In genomic region chr18:13268746-13269285, GRCh38 we compare ENCODE assay signal across 15 cellular contexts. TPM values are rescaled to one million over a fixed set of nuclear protein-coding genes. Genes with fewer than 3 reads are reported as not detected.
DNase-seq lines count a peak whose midpoint lies in the region; ATAC-seq and TF ChIP-seq lines count a peak whose summit lies in the region.
"Had no signal": no experiment of that assay in that cellular context is flagged by ENCODE, and none has a peak within 500 bp of the region (broad histone marks: within the 10 kb centered on the region; RNA-seq: fewer than 3 reads in every experiment).

No MANE protein-coding gene starts in this region.

- H3K4me3 ChIP-seq in AG10803 (ENCODE audit: low read length) (no peak overlapping the region), NT2/D1 (ENCODE audit: insufficient read length, low read depth) (no peak overlapping the region)

- TF ChIP-seq CTCF in AG10803 (conservative IDR thresholded peaks at IDR 0.05; ENCODE audit: low read length), result no peak
- TF ChIP-seq CTCF in osteocyte (IDR thresholded peaks at IDR 0.05), result no peak

- H3K27ac Mint-ChIP-seq in dendritic cell treated with granulocyte-macrophage colony-stimulating factor and Interleukin-4, amounts not matched to agents 40 ng/mL and 50 ng/mL, for 4 days, result peak overlapping the region; percentile 85
- peak overlapping the region; percentile 43 for H3K27ac Mint-ChIP-seq in osteocyte (ENCODE audit: unreplicated experiment)

- H3K9me3 ChIP-seq in NT2/D1 (ENCODE audit: insufficient read depth, low read length), result no peaks in the 10 kb centered on the region

- peak overlapping the region; percentile 21 for H3K9ac ChIP-seq in NT2/D1 (ENCODE audit: insufficient read length, low read depth)

- H3K4me1 ChIP-seq in NT2/D1 (ENCODE audit: insufficient read depth, insufficient read length), result peaks cover 14% of the 10 kb centered on the region

- peaks cover 78% of the 10 kb centered on the region for H3K4me1 Mint-ChIP-seq in dendritic cell treated with granulocyte-macrophage colony-stimulating factor and Interleukin-4, amounts not matched to agents 40 ng/mL and 50 ng/mL, for 4 days (ENCODE audit: low read depth)
- peaks cover 30% of the 10 kb centered on the region for H3K4me1 Mint-ChIP-seq in osteocyte (ENCODE audit: unreplicated experiment)

- no peak for ATAC-seq in left lobe of liver
- ATAC-seq: left colon had no signal

- intact Hi-C loops in dendritic cell treated with granulocyte-macrophage colony-stimulating factor and Interleukin-4, amounts not matched to agents 40 ng/mL and 50 ng/mL, for 4 days (cut with micrococcal nuclease), result no loop called here

- no peaks in the 10 kb centered on the region for H3K27me3 ChIP-seq in NT2/D1 (ENCODE audit: insufficient read depth, insufficient read length)

- no peaks in the 10 kb centered on the region for H3K9me3 Mint-ChIP-seq in dendritic cell treated with granulocyte-macrophage colony-stimulating factor and Interleukin-4, amounts not matched to agents 40 ng/mL and 50 ng/mL, for 4 days
- no peaks in the 10 kb centered on the region for H3K9me3 Mint-ChIP-seq in osteocyte (ENCODE audit: unreplicated experiment)
- H3K9me3 Mint-ChIP-seq: IgD-negative memory B cell had no signal

- no peak for TF ChIP-seq POLR2A in erythroblast (IDR thresholded peaks at IDR 0.05; ENCODE audit: low read length)

- H3K27me3 Mint-ChIP-seq in dendritic cell treated with granulocyte-macrophage colony-stimulating factor and Interleukin-4, amounts not matched to agents 40 ng/mL and 50 ng/mL, for 4 days, result peaks cover 1% of the 10 kb centered on the region
- H3K27me3 Mint-ChIP-seq in osteocyte (ENCODE audit: unreplicated experiment), result no peaks in the 10 kb centered on the region

- H3K36me3 ChIP-seq in NT2/D1 (ENCODE audit: insufficient read depth, insufficient read length, low read length), result no peaks in the 10 kb centered on the region

- peaks cover 25% of the 10 kb centered on the region for H3K36me3 Mint-ChIP-seq in dendritic cell treated with granulocyte-macrophage colony-stimulating factor and Interleukin-4, amounts not matched to agents 40 ng/mL and 50 ng/mL, for 4 days (ENCODE audit: low read depth)
- no peaks in the 10 kb centered on the region for H3K36me3 Mint-ChIP-seq in osteocyte (ENCODE audit: unreplicated experiment)
- H3K36me3 Mint-ChIP-seq: IgD-negative memory B cell had no signal

- peak; percentile 33 for DNase-seq in AG10803 (ENCODE audit: low read depth)
- no peak for DNase-seq in NT2/D1 (ENCODE audit: low read depth, low spot score)
- no peak for DNase-seq in osteocyte (ENCODE audit: extremely low spot score, unreplicated experiment)
- no peak for DNase-seq in activated gamma-delta T cell treated with Interleukin-2 at 50 U/mL for 16 hours
- no peak for DNase-seq in left lobe of liver (ENCODE audit: low spot score)
- DNase-seq in dedifferentiated amniotic fluid mesenchymal stem cell (ENCODE audit: extremely low spot score), result no peak
- no peak for DNase-seq in erythroblast (lab: John Stamatoyannopoulos, UW)
- DNase-seq: amniotic stem cell; DMS53; effector memory CD4-positive, alpha-beta T cell; NCI-H1436 had no signal

- no peak overlapping the region for H3K4me3 Mint-ChIP-seq in dendritic cell treated with granulocyte-macrophage colony-stimulating factor and Interleukin-4, amounts not matched to agents 40 ng/mL and 50 ng/mL, for 4 days
- H3K4me3 Mint-ChIP-seq in osteocyte (ENCODE audit: unreplicated experiment), result no peak overlapping the region
- H3K4me3 Mint-ChIP-seq: IgD-negative memory B cell had no signal

RNA-seq across cellular contexts. Expression of gene LDLRAD4, which starts 50.3 kb away (rescaled TPM):
- total RNA-seq in osteocyte, result 18.7 and 20.4 TPM in 2 replicates
- total RNA-seq in left lobe of liver, result 41.9 TPM
- total RNA-seq: NCI-H460 had no signal
